18 cellular contexts compared by ENCODE assay signal in genomic region chrX:40091691-40092421, GRCh38. TPM values are rescaled to one million over a fixed set of nuclear protein-coding genes. Genes with fewer than 3 reads are reported as not detected.
A peak's percentile ranks its signal among the peaks of the same experiment; 100 is the strongest.
DNase-seq lines count a peak whose midpoint lies in the region; ATAC-seq, FAIRE-seq and TF ChIP-seq lines count a peak whose summit lies in the region.
"Had no signal": no experiment of that assay in that cellular context is flagged by ENCODE, and none has a peak within 500 bp of the region (broad histone marks: within the 10 kb centered on the region; RNA-seq: fewer than 3 reads in every experiment).

No MANE protein-coding gene starts in this region.

- H3K27ac ChIP-seq in K562 (ENCODE audit: extremely low read depth, low read depth, low read length) (peak overlapping the region; percentile 57; the same call in 2 of the 3 replicates), right lobe of liver (no peak overlapping the region), suprapubic skin (no peak overlapping the region)
- H3K27ac ChIP-seq: SK-N-MC, thoracic aorta had no signal

- whole genome bisulfite sequencing in K562 (ENCODE audit: insufficient coverage, low coverage, missing lambda C conversion rate) = 41% methylated on average over 18 of the region's 70 CpGs
- WGBS in right lobe of liver (ENCODE audit: insufficient coverage, low coverage, low lambda C conversion rate, missing lambda C conversion rate) = 51% methylated on average over 23 of the region's 70 CpGs
- WGBS in suprapubic skin = 45% methylated on average over 45 of the region's 70 CpGs

- CTCF ChIA-PET in K562 (lab: Yijun Ruan, JAX; ENCODE audit: low intra/inter-chr PET ratio) = no interaction called here

- peak overlapping the region; percentile 75 for H3K4me3 Mint-ChIP-seq in activated CD4-positive, alpha-beta T cell treated with anti-CD3 and anti-CD28 coated beads, Interleukin-2, amount 10 ng/mL, durations not matched to agents 24 days and 14 days

- DNase-seq in activated CD4-positive, alpha-beta T cell treated with anti-CD3 and anti-CD28 coated beads, Interleukin-2, amount 10 ng/mL, durations not matched to agents 24 days and 14 days = no peak
- DNase-seq in activated CD4-positive, alpha-beta T cell treated with anti-CD3 and anti-CD28 coated beads, Interleukin-2, amount 50 U/mL, for 1 hour = no peak
- peak in 1 of 4 experiments; percentile 31 for DNase-seq in K562 (ENCODE audit: extremely low read depth in 1 of 4, low spot score in 3 of 4)
- DNase-seq in right lobe of liver = peak in 2 of 3 donors; percentile 16 to 51
- DNase-seq in suprapubic skin (ENCODE audit: low spot score in 2 of 2) = no peak
- no peak for DNase-seq in NCI-H446 (lab: John Stamatoyannopoulos, UW)
- no peak for DNase-seq in KBM-7
- DNase-seq: activated T-cell treated with anti-CD3 and anti-CD28 coated beads, Interleukin-2, amount 50 U/mL, for 72 hours; COR-L47; cortex of kidney; naive thymus-derived CD4-positive, alpha-beta T cell; NCI-H2029 treated with DMSO at 0.1 percent for 48 hours; NK-92 treated with Interleukin-12 subunit alpha and Interleukin-12 subunit beta, amount 100 ng/mL, for 24 hours had no signal

- H3K4me1 ChIP-seq in K562 (replicated peaks in 1 of 2; ENCODE audit: control insufficient read depth in 2 of 2, insufficient read depth in 2 of 2, low read length in 2 of 2) (peaks cover 50 to 61% of the 10 kb centered on the region in 2 experiments), right lobe of liver (peaks cover 0 to 35% (median 5%) of the 10 kb centered on the region in 4 donors), suprapubic skin (peaks cover 36% of the 10 kb centered on the region)

- POLR2A ChIA-PET in K562 (lab: Yijun Ruan, JAX) = interaction anchor here (0.7 to 3.8 kb wide), 8 partner anchors 10 to 207 kb away, joined by 3 to 16 read pairs (median 3); no protein-coding TSS in a partner anchor

- H3K27me3 ChIP-seq in K562 (ENCODE audit: control insufficient read depth in 2 of 2, insufficient read depth in 2 of 2, low read length in 2 of 2) = no peaks in the 10 kb centered on the region
- H3K27me3 ChIP-seq in right lobe of liver = peaks cover 0 to 4% of the 10 kb centered on the region in 2 donors
- H3K27me3 ChIP-seq in suprapubic skin = no peaks in the 10 kb centered on the region

- no peak for ATAC-seq in K562
- ATAC-seq in right lobe of liver = no peak
- ATAC-seq in HG03039 (IDR thresholded peaks at IDR 0.05; ENCODE audit: unreplicated experiment) = no peak
- ATAC-seq: activated CD4-positive, CD25-positive, alpha-beta regulatory T cell treated with anti-CD3 and anti-CD28 coated beads, Interleukin-2, amount 50 U/mL, for 24 hours; activated T-cell treated with anti-CD3 and anti-CD28 coated beads, Interleukin-2, amount 50 U/mL, for 72 hours; naive thymus-derived CD4-positive, alpha-beta T cell had no signal

- H3K9me3 ChIP-seq in K562 (replicated peaks; ENCODE audit: control insufficient read depth, insufficient read depth, low read depth, low read length) (no peaks in the 10 kb centered on the region), right lobe of liver (no peaks in the 10 kb centered on the region), suprapubic skin (no peaks in the 10 kb centered on the region)
- H3K9me3 ChIP-seq: thoracic aorta had no signal

- H3K4me3 ChIP-seq in K562 (peak overlapping the region; percentile 70), right lobe of liver (no peak overlapping the region), suprapubic skin (peak overlapping the region; percentile 12)
- H3K4me3 ChIP-seq: SK-N-MC, thoracic aorta had no signal

- peaks cover 100% of the 10 kb centered on the region for H3K79me2 ChIP-seq in K562 (ENCODE audit: control insufficient read depth, insufficient read depth, low read length)

- H3K27me3 Mint-ChIP-seq in activated CD4-positive, alpha-beta T cell treated with anti-CD3 and anti-CD28 coated beads, Interleukin-2, amount 10 ng/mL, durations not matched to agents 24 days and 14 days = no peaks in the 10 kb centered on the region
- H3K27me3 Mint-ChIP-seq: naive thymus-derived CD4-positive, alpha-beta T cell had no signal

- TF ChIP-seq EP300 in K562 (IDR thresholded peaks at IDR 0.05; ENCODE audit: low read length) = no peak
- no peak for TF ChIP-seq EP300 in suprapubic skin (IDR thresholded peaks at IDR 0.05)

- TF ChIP-seq POLR2A in K562 (conservative IDR thresholded peaks at IDR 0.05) = 0 out of 2 replicates have a peak, but pooled peaks have one; percentile 20
- no peak for TF ChIP-seq POLR2A in right lobe of liver (IDR thresholded peaks at IDR 0.05)
- TF ChIP-seq POLR2A in suprapubic skin (IDR thresholded peaks at IDR 0.05) = no peak

- TF ChIP-seq CTCF in K562 (IDR thresholded peaks at IDR 0.05 in 2 of 3, conservative IDR thresholded peaks at IDR 0.05 in 1 of 3; ENCODE audit: insufficient read depth in 2 of 3, low read depth in 1 of 3, low read length in 3 of 3) = no peak
- TF ChIP-seq CTCF in right lobe of liver (IDR thresholded peaks at IDR 0.05) = no peak
- TF ChIP-seq CTCF in suprapubic skin (IDR thresholded peaks at IDR 0.05) = no peak

- H3K4me1 Mint-ChIP-seq in activated CD4-positive, alpha-beta T cell treated with anti-CD3 and anti-CD28 coated beads, Interleukin-2, amount 10 ng/mL, durations not matched to agents 24 days and 14 days = peaks cover 40% of the 10 kb centered on the region

- peaks cover 91% of the 10 kb centered on the region for H4K20me1 ChIP-seq in K562 (replicated peaks; ENCODE audit: control insufficient read depth, insufficient read depth, low read length)

- H3K36me3 Mint-ChIP-seq in activated CD4-positive, alpha-beta T cell treated with anti-CD3 and anti-CD28 coated beads, Interleukin-2, amount 10 ng/mL, durations not matched to agents 24 days and 14 days (ENCODE audit: low read depth) = peaks cover 24% of the 10 kb centered on the region

- TF ChIP-seq RAD21 in K562 (CRISPR knock-in tag; conservative IDR thresholded peaks at IDR 0.05 in 1 of 2, IDR thresholded peaks at IDR 0.05 in 1 of 2) = no peak

- no TSS peak for BruUV-seq in K562 (replicated peaks; lab: Mats Ljungman, UMichigan)

- H3K9ac ChIP-seq in K562 (ENCODE audit: insufficient read depth in 1 of 2, low read depth in 2 of 2, low read length in 2 of 2) = peak overlapping the region; percentile 44 to 87

- in situ Hi-C loops in K562 (cut with MboI) (no loop called here), KBM-7 (cut with MboI; ENCODE audit: low pct_unique_long_range_greater_than_20kb, low sequenced_read_pairs) (loop anchor here (10.0 kb wide), 1 partner anchor 83 kb away; no protein-coding TSS in a partner anchor)

- no peaks in the 10 kb centered on the region for H3K9me3 Mint-ChIP-seq in activated CD4-positive, alpha-beta T cell treated with anti-CD3 and anti-CD28 coated beads, Interleukin-2, amount 10 ng/mL, durations not matched to agents 24 days and 14 days
- H3K9me3 Mint-ChIP-seq: activated T-cell treated with anti-CD3 and anti-CD28 coated beads, Interleukin-2, amount 50 U/mL, for 72 hours had no signal

- intact Hi-C loops in activated CD4-positive, alpha-beta T cell treated with anti-CD3 and anti-CD28 coated beads, Interleukin-2, amount 10 ng/mL, durations not matched to agents 24 days and 14 days (cut with micrococcal nuclease) = loop anchor here (10.0 kb wide), 1 partner anchor 1287 kb away; the partner anchor contains the start of gene MID1IP1
- intact Hi-C loops in K562 (cut with micrococcal nuclease) = loop anchor here (2.0 to 10.0 kb wide), 2 partner anchors 77 to 273 kb away; no protein-coding TSS in a partner anchor
- intact Hi-C loops in right lobe of liver (cut with DNase I) = no loop called here

- no peak overlapping the region for H2AFZ ChIP-seq in K562 (ENCODE audit: low read depth, low read length)

- peaks cover 12% of the 10 kb centered on the region for H3K9me1 ChIP-seq in K562 (ENCODE audit: control insufficient read depth, insufficient read depth, low read length)

- H3K36me3 ChIP-seq in K562 (ENCODE audit: control insufficient read depth, insufficient read depth, low read length) = peaks cover 51% of the 10 kb centered on the region
- no peaks in the 10 kb centered on the region for H3K36me3 ChIP-seq in right lobe of liver
- H3K36me3 ChIP-seq in suprapubic skin = no peaks in the 10 kb centered on the region
- H3K36me3 ChIP-seq: thoracic aorta had no signal

- no peak for FAIRE-seq in K562 (lab: Jason Lieb, UNC)
- FAIRE-seq: A204.1 had no signal

- no peak overlapping the region for H3K27ac Mint-ChIP-seq in activated CD4-positive, alpha-beta T cell treated with anti-CD3 and anti-CD28 coated beads, Interleukin-2, amount 10 ng/mL, durations not matched to agents 24 days and 14 days

- H3K4me2 ChIP-seq in K562 (ENCODE audit: insufficient read depth, low read length) = peak overlapping the region; percentile 86

TF ChIP-seq in K562, 482 proteins besides CTCF, POLR2A, EP300 and RAD21 (continues in another document):
- TF ChIP-seq SETDB1 (IDR thresholded peaks at IDR 0.05; ENCODE audit: low read length) = no peak
- TF ChIP-seq ZFP36 (IDR thresholded peaks at IDR 0.05; ENCODE audit: low read depth, low read length, partially characterized antibody) = no peak
- no peak for TF ChIP-seq HLTF (IDR thresholded peaks at IDR 0.05)
- TF ChIP-seq TCF7 (IDR thresholded peaks at IDR 0.05; ENCODE audit: borderline replicate concordance) = no peak

RNA-seq across cellular contexts. Expression of gene BCOR, which starts 5.9 kb away (rescaled TPM):
- 61.0 and 64.5 TPM in 2 replicates for total RNA-seq in activated CD4-positive, alpha-beta T cell treated with anti-CD3 and anti-CD28 coated beads, Interleukin-2, amount 10 ng/mL, durations not matched to agents 24 days and 14 days
- total RNA-seq in K562 (2011; cell fraction: chromatin; rRNA removed; ENCODE audit: low replicate concordance) = 128 and 140 TPM in 2 replicates
- total RNA-seq in K562 (2011; cell fraction: nucleolus; rRNA removed) = 71.6 and 74.4 TPM in 2 replicates
- 97.0 and 135 TPM in 2 replicates for total RNA-seq in K562 (2011; cell fraction: nucleoplasm; rRNA removed)
- total RNA-seq in K562 (2014; rRNA removed) (73.7 and 76.0 TPM in 2 replicates), K562 (2014; rRNA removed; fragmentation: Illumina TruSeq; extraction: Trizol) (37.6 and 37.9 TPM in 2 replicates), K562 (2015; rRNA removed; fragmentation: Illumina TruSeq; extraction: Trizol) (33.0 and 36.6 TPM in 2 replicates), K562 (2021) (98.3 and 113 TPM in 2 replicates), right lobe of liver (10 to 100 TPM in 4 of 6 experiments, 1 to 10 TPM in 2; 9.4 to 16.6 (median 12.0) TPM), suprapubic skin (10 to 100 TPM; 20.9 to 36.0 (median 32.5) TPM)
- polyA plus RNA-seq in K562 (2011; rRNA removed) (27.5 and 28.1 TPM in 2 replicates), K562 (2014; fragmentation: Illumina TruSeq; extraction: Trizol) (88.1 and 98.5 TPM in 2 replicates), K562 (2014; fragmentation: Nextera tagmentation; extraction: Ambion mirVana) (10 to 100 TPM; 32.0 to 37.4 TPM), K562 (2014; rRNA removed) (44.4 and 64.6 TPM in 2 replicates)
- polyA plus RNA-seq in K562 (2011; cell fraction: cytosol; rRNA removed) = 30.1 and 38.0 TPM in 2 replicates
- 64.0 and 93.7 TPM in 2 replicates for polyA plus RNA-seq in K562 (2011; cell fraction: nucleus; rRNA removed)
- 72.8 and 76.1 TPM in 2 replicates for polyA plus RNA-seq in K562 (2012)
- polyA minus RNA-seq in K562 (2011; rRNA and poly(A)+ RNA removed) = 40.5 and 49.5 TPM in 2 replicates
- polyA minus RNA-seq in K562 (2011; cell fraction: cytosol; rRNA and poly(A)+ RNA removed) = 105 and 120 TPM in 2 replicates
- polyA minus RNA-seq in K562 (2011; cell fraction: nucleus; rRNA and poly(A)+ RNA removed) = 36.9 and 50.0 TPM in 2 replicates

Comparison
In these comparisons a context has a peak if more than half of its experiments do, and no peak if none do; other contexts are left out.
1. DNase-seq: peak in right lobe of liver (2 of 3); none in activated CD4-positive, alpha-beta T cell treated with anti-CD3 and anti-CD28 coated beads, Interleukin-2, amount 10 ng/mL, durations not matched to agents 24 days and 14 days (single experiment), activated CD4-positive, alpha-beta T cell treated with anti-CD3 and anti-CD28 coated beads, Interleukin-2, amount 50 U/mL, for 1 hour (single experiment), suprapubic skin (0 of 2), NCI-H446 (0 of 2) and KBM-7 (single experiment).
2. H3K4me3 ChIP-seq: peak in K562 (single experiment) and suprapubic skin (single experiment); none in right lobe of liver (0 of 3).
3. intact Hi-C loops: an anchor here in activated CD4-positive, alpha-beta T cell treated with anti-CD3 and anti-CD28 coated beads, Interleukin-2, amount 10 ng/mL, durations not matched to agents 24 days and 14 days (10.0 kb wide) and K562 (2.0 to 10.0 kb wide); none called in right lobe of liver.